In the genomic region with DNA sequence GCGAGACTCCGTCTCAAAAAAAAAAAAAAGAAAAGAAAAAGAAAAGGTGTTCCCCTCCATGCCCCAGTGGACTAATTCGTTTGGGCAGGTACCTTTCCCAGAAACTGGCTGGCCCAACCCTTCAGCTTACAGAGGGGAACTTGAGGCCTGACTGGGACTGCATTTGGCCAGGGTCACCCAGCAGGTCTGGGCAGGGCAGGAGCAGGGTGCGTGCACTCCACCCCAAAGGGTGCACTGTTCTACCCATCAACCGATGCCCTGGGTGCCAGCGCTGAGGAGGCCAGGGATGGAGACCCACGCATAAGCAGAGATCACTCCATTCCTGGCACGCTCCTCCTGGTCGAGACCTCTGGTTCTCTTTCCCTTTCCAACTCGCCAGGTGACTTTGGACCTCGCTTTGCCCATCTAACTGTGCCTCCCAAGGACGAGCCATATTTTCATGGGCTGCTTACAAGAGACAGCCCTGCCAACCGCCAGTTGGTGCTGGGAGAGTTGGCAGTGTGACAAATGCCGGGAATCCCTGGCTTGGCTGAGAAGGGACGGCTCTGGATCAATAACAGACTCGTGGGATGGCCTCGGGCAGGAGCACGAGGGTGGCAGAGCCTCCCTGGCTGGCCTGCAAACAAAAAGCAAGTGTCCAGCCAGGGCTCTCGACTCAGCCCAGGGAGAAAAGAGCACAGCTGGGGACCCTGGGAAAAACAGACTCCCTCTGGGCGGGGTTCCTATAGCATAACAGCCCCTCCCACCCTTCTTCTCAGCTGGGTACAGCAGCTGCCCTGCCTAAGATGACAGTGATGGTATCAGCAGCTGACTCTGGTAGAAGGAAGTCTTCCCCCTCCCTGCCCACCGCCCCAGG, we compare ENCODE assay signal across 10 cellular contexts. TPM values are rescaled to one million over a fixed set of nuclear protein-coding genes. Genes with fewer than 3 reads are reported as not detected.
DNase-seq lines count a peak whose midpoint lies in the region; ATAC-seq and TF ChIP-seq lines count a peak whose summit lies in the region.
"Had no signal": no experiment of that assay in that cellular context is flagged by ENCODE, and none has a peak within 500 bp of the region (broad histone marks: within the 10 kb centered on the region; RNA-seq: fewer than 3 reads in every experiment).

No MANE protein-coding gene starts in this region.

- H3K36me3 ChIP-seq in mammary epithelial cell (ENCODE audit: insufficient read depth, low read length), result no peaks in the 10 kb centered on the region
- H3K36me3 ChIP-seq: neutrophil, thoracic aorta had no signal

- DNase-seq in D341Med (ENCODE audit: low spot score) (peak; percentile 69), NCI-H2227 treated with DMSO at 0.1 percent for 48 hours (lab: John Stamatoyannopoulos, UW) (peak; percentile 18), mammary epithelial cell (no peak), neural crest cell (ENCODE audit: low read depth, low spot score) (no peak), GM10266 (ENCODE audit: extremely low spot score) (no peak), NOMO-1 treated with DMSO at 0.1 percent for 48 hours (lab: John Stamatoyannopoulos, UW; ENCODE audit: unreplicated experiment) (no peak)
- no peak for DNase-seq in stimulated activated naive CD8-positive, alpha-beta T cell treated with anti-CD3 and anti-CD28 coated beads, Interleukin-15, Interleukin-2, amounts not matched to agents 100 U/mL and 50 U/mL, for 24 hours
- no peak for DNase-seq in activated naive CD4-positive, alpha-beta T cell treated with Interleukin-2 at 50 U/mL for 16 hours

- H3K27ac Mint-ChIP-seq in neural crest cell (ENCODE audit: unreplicated experiment), result peak overlapping the region; percentile 43

- no peaks in the 10 kb centered on the region for H3K36me3 Mint-ChIP-seq in neural crest cell (ENCODE audit: low read depth)

- H3K27me3 Mint-ChIP-seq in neural crest cell (ENCODE audit: low read depth), result no peaks in the 10 kb centered on the region

- in situ Hi-C loops in mammary epithelial cell (cut with MboI; ENCODE audit: low sequenced_read_pairs in 2 of 2), result loop anchor here (5.0 to 25.0 kb wide), 4 partner anchors 48 to 448 kb away; no protein-coding TSS in a partner anchor

- no peak overlapping the region for H3K27ac ChIP-seq in mammary epithelial cell (ENCODE audit: insufficient read depth, low read depth, low read length)
- H3K27ac ChIP-seq: neutrophil had no signal

- no peaks in the 10 kb centered on the region for H4K20me1 ChIP-seq in mammary epithelial cell (ENCODE audit: insufficient read depth, low read length)

- no peak for ATAC-seq in stimulated activated naive CD8-positive, alpha-beta T cell treated with anti-CD3 and anti-CD28 coated beads, Interleukin-15, Interleukin-2, amounts not matched to agents 100 U/mL and 50 U/mL, for 24 hours

- H3K9me3 ChIP-seq in mammary epithelial cell (replicated peaks; ENCODE audit: insufficient read depth, low read length), result no peaks in the 10 kb centered on the region
- H3K9me3 ChIP-seq: neutrophil, thoracic aorta had no signal

- dilution Hi-C loops in mammary epithelial cell (cut with HindIII; ENCODE audit: low sequenced_read_pairs), result no loop called here

- no peak overlapping the region for H3K9ac ChIP-seq in mammary epithelial cell (ENCODE audit: insufficient read depth, low read length)

- peak overlapping the region; percentile 37 for H3K4me2 ChIP-seq in mammary epithelial cell (ENCODE audit: insufficient read depth, low read depth, low read length)

- no peak overlapping the region for H3K4me3 Mint-ChIP-seq in neural crest cell

- no peak overlapping the region for H3K4me3 ChIP-seq in mammary epithelial cell (replicated peaks in 1 of 3; ENCODE audit: insufficient read depth in 1 of 3, low read depth in 2 of 3, low read length in 3 of 3)
- H3K4me3 ChIP-seq: thoracic aorta had no signal

- H3K27me3 ChIP-seq in mammary epithelial cell (ENCODE audit: insufficient read depth, low read length), result no peaks in the 10 kb centered on the region
- H3K27me3 ChIP-seq: neutrophil had no signal

- H2AFZ ChIP-seq in mammary epithelial cell (ENCODE audit: low read depth, low read length), result peak overlapping the region; percentile 54

- H3K4me1 ChIP-seq in mammary epithelial cell (ENCODE audit: insufficient read depth, low read length), result peaks cover 21% of the 10 kb centered on the region

- intact Hi-C loops in mammary epithelial cell (cut with micrococcal nuclease), result no loop called here

- CTCF ChIA-PET in mammary epithelial cell (lab: Charles Lee; ENCODE audit: low non-redundant PET), result no interaction called here

- TF ChIP-seq CTCF in mammary epithelial cell (conservative IDR thresholded peaks at IDR 0.05 in 1 of 2, IDR thresholded peaks at IDR 0.05 in 1 of 2; ENCODE audit: extremely low read depth in 1 of 2, insufficient read depth in 1 of 2, low read depth in 1 of 2, low read length in 2 of 2), result no peak
- no peak for TF ChIP-seq CTCF in neural crest cell (conservative IDR thresholded peaks at IDR 0.05)
- no peak for TF ChIP-seq CTCF in GM10266 (IDR thresholded peaks at IDR 0.05; ENCODE audit: control insufficient read depth, insufficient read depth, low read depth, missing control alignments)

- H3K4me1 Mint-ChIP-seq in neural crest cell, result peaks cover 19% of the 10 kb centered on the region

- no peaks in the 10 kb centered on the region for H3K79me2 ChIP-seq in mammary epithelial cell (ENCODE audit: insufficient read depth, low read length)

- no TSS peak for BruUV-seq in mammary epithelial cell (replicated peaks; lab: Mats Ljungman, UMichigan)

- 24% methylated on average over 11 of the region's 21 CpGs for WGBS in mammary epithelial cell (ENCODE audit: low coverage, missing lambda C conversion rate)

- H3K9me3 Mint-ChIP-seq in neural crest cell, result no peaks in the 10 kb centered on the region

RNA-seq across cellular contexts. Expression of gene HSPB1, which starts 7.9 kb away (rescaled TPM):
- total RNA-seq in mammary epithelial cell (100 to 1,000 TPM; 523 to 862 TPM), neural crest cell (57.1 and 67.2 TPM in 2 replicates)
- 420 TPM for polyA plus RNA-seq in mammary epithelial cell
- 132 TPM for polyA minus RNA-seq in mammary epithelial cell

RNA-seq across cellular contexts. Expression of gene YWHAG, which starts 48.5 kb away (rescaled TPM):
- total RNA-seq in mammary epithelial cell (100 to 1,000 TPM; 155 to 227 TPM), neural crest cell (200 and 209 TPM in 2 replicates)
- 74.1 TPM for polyA plus RNA-seq in mammary epithelial cell
- 151 TPM for polyA minus RNA-seq in mammary epithelial cell

Comparison
In these comparisons a context has a peak if more than half of its experiments do, and no peak if none do; other contexts are left out.
1. DNase-seq: peak in D341Med (single experiment) and NCI-H2227 treated with DMSO at 0.1 percent for 48 hours (single experiment); none in mammary epithelial cell (single experiment), neural crest cell (single experiment), GM10266 (single experiment), stimulated activated naive CD8-positive, alpha-beta T cell treated with anti-CD3 and anti-CD28 coated beads, Interleukin-15, Interleukin-2, amounts not matched to agents 100 U/mL and 50 U/mL, for 24 hours (single experiment), activated naive CD4-positive, alpha-beta T cell treated with Interleukin-2 at 50 U/mL for 16 hours (single experiment) and NOMO-1 treated with DMSO at 0.1 percent for 48 hours (single experiment).